In the genomic region with DNA sequence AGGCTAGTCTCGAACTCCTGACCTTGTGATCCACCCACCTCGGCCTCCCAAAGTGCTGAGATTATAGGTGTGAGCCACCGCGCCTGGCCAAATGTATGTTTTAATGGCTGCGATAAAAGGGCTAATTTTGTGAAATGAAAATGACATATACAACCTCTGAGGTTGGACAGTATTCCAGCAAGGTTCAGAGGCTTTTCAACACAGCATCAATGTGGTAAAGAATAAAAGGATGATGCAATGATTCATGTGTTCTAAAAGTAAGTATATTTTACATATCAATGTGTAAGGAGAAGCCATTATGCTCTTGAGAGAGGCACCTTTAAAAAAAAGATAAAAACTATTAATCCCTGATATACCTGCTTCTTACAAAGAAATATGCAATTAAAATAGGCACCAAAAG, we compare ENCODE assay signal across 26 cellular contexts.
"Had no signal": no experiment of that assay in that cellular context is flagged by ENCODE, and none has a peak within 500 bp of the region (broad histone marks: within the 10 kb centered on the region; RNA-seq: fewer than 3 reads in every experiment).

No MANE protein-coding gene starts in this region.

- ATAC-seq: effector memory CD8-positive, alpha-beta T cell; gastroesophageal sphincter; left cardiac atrium; lower lobe of right lung; natural killer cell; stimulated activated naive B cell treated with anti-CD40 and anti-IgM and Interleukin-4, amounts not matched to agents 10 μg/mL and 1 μg/mL and 100 μg/mL, for 72 hours; stimulated activated naive CD8-positive, alpha-beta T cell treated with anti-CD3 and anti-CD28 coated beads, Interleukin-15, amount 100 ng/mL, for 72 hours had no signal

- H3K4me3 ChIP-seq: esophagus squamous epithelium, gastroesophageal sphincter, left ventricle myocardium inferior, lower lobe of right lung, right atrium auricular region, sigmoid colon, skin epidermis, thoracic aorta had no signal

- H3K9me3 ChIP-seq: esophagus squamous epithelium, gastroesophageal sphincter, left ventricle myocardium inferior, lower lobe of right lung, right atrium auricular region, sigmoid colon, thoracic aorta had no signal

- DNase-seq: effector memory CD8-positive, alpha-beta T cell; esophagus squamous epithelium; foreskin fibroblast; glutamatergic neuron; immature natural killer cell; left cardiac atrium; left ventricle myocardium inferior; lower lobe of right lung; natural killer cell; posterior cingulate gyrus; sigmoid colon; stimulated activated CD4-positive, alpha-beta T cell treated with anti-CD3 and anti-CD28 coated beads, Interleukin-2, amount 100 ng/mL, for 24 hours; stimulated activated CD4-positive, alpha-beta T cell treated with anti-CD3 and anti-CD28 coated beads, Interleukin-4, amount 100 ng/mL, for 4 hours; stimulated activated naive B cell treated with anti-CD40 and anti-IgM and Interleukin-4, amounts not matched to agents 10 μg/mL and 1 μg/mL and 100 μg/mL, for 72 hours; stimulated activated naive CD8-positive, alpha-beta T cell treated with anti-CD3 and anti-CD28 coated beads, Interleukin-15, amount 100 ng/mL, for 72 hours; substantia nigra had no signal

- H3K27me3 Mint-ChIP-seq: dendritic cell treated with granulocyte-macrophage colony-stimulating factor and Interleukin-4, amounts not matched to agents 40 ng/mL and 50 ng/mL, for 4 days; effector memory CD8-positive, alpha-beta T cell; memory B cell; stimulated activated naive B cell treated with anti-CD40 and anti-IgM and Interleukin-4, amounts not matched to agents 10 μg/mL and 1 μg/mL and 100 μg/mL, for 72 hours; stimulated activated naive CD8-positive, alpha-beta T cell treated with anti-CD3 and anti-CD28 coated beads, Interleukin-15, amount 100 ng/mL, for 72 hours had no signal

- H3K36me3 Mint-ChIP-seq: natural killer cell had no signal

- H3K9me3 Mint-ChIP-seq: dendritic cell treated with granulocyte-macrophage colony-stimulating factor and Interleukin-4, amounts not matched to agents 40 ng/mL and 50 ng/mL, for 4 days; effector memory CD8-positive, alpha-beta T cell; immature natural killer cell; memory B cell; mesothelial cell of epicardium; natural killer cell; neural crest cell; stimulated activated naive B cell treated with anti-CD40 and anti-IgM and Interleukin-4, amounts not matched to agents 10 μg/mL and 1 μg/mL and 100 μg/mL, for 72 hours; stimulated activated naive CD8-positive, alpha-beta T cell treated with anti-CD3 and anti-CD28 coated beads, Interleukin-15, amount 100 ng/mL, for 72 hours had no signal

- H3K4me3 Mint-ChIP-seq: dendritic cell treated with granulocyte-macrophage colony-stimulating factor and Interleukin-4, amounts not matched to agents 40 ng/mL and 50 ng/mL, for 4 days; effector memory CD8-positive, alpha-beta T cell; immature natural killer cell; memory B cell; mesothelial cell of epicardium; natural killer cell; neural crest cell; stimulated activated naive B cell treated with anti-CD40 and anti-IgM and Interleukin-4, amounts not matched to agents 10 μg/mL and 1 μg/mL and 100 μg/mL, for 72 hours; stimulated activated naive CD8-positive, alpha-beta T cell treated with anti-CD3 and anti-CD28 coated beads, Interleukin-15, amount 100 ng/mL, for 72 hours had no signal

- FAIRE-seq: keratinocyte had no signal

- H3K27me3 ChIP-seq: esophagus squamous epithelium, gastroesophageal sphincter, right atrium auricular region, sigmoid colon had no signal

- H3K27ac Mint-ChIP-seq: dendritic cell treated with granulocyte-macrophage colony-stimulating factor and Interleukin-4, amounts not matched to agents 40 ng/mL and 50 ng/mL, for 4 days; immature natural killer cell; memory B cell; mesothelial cell of epicardium; natural killer cell; stimulated activated naive CD8-positive, alpha-beta T cell treated with anti-CD3 and anti-CD28 coated beads, Interleukin-15, amount 100 ng/mL, for 72 hours had no signal

- H3K27ac ChIP-seq: epithelial cell of prostate, left ventricle myocardium inferior, lower lobe of right lung, right atrium auricular region, skin epidermis, thoracic aorta had no signal
